ENCODE assay signal across 28 cellular contexts in genomic region chr7:5270788-5271187, GRCh38.
"Had no signal": no experiment of that assay in that cellular context is flagged by ENCODE, and none has a peak within 500 bp of the region (broad histone marks: within the 10 kb centered on the region; RNA-seq: fewer than 3 reads in every experiment).

No MANE protein-coding gene starts in this region.

- H3K4me3 Mint-ChIP-seq: activated CD4-positive, alpha-beta memory T cell treated with anti-CD3 and anti-CD28 coated beads for 36 hours; activated CD4-positive, alpha-beta T cell treated with anti-CD3 and anti-CD28 coated beads for 36 hours; activated CD4-positive, alpha-beta T cell treated with anti-CD3 and anti-CD28 coated beads, Interleukin-2, amount 10 ng/mL, durations not matched to agents 7 days and 5 days; activated naive CD4-positive, alpha-beta T cell treated with anti-CD3 and anti-CD28 coated beads, Interleukin-2, amount 10 ng/mL, durations not matched to agents 7 days and 5 days; activated naive CD8-positive, alpha-beta T cell; activated naive CD8-positive, alpha-beta T cell treated with anti-CD3 and anti-CD28 coated beads, Interleukin-2, amount 50 U/mL, for 24 hours; activated T-cell treated with anti-CD3 and anti-CD28 coated beads, Interleukin-2, amount 50 U/mL, for 4 hours; activated T-helper 1 cell treated with anti-CD3 and anti-CD28 coated beads, Interleukin-12 subunit alpha, Interleukin-12 subunit beta, Interleukin-2, Interleukin-4 antibody, amounts not matched to agents 30 ng/mL and 10 ng/mL and 1 ng/mL, durations not matched to agents 14 hours and 24 hours and 36 hours had no signal

- H3K27ac Mint-ChIP-seq: activated CD4-positive, alpha-beta memory T cell treated with anti-CD3 and anti-CD28 coated beads for 36 hours; activated CD4-positive, alpha-beta T cell treated with anti-CD3 and anti-CD28 coated beads for 36 hours; activated CD4-positive, alpha-beta T cell treated with anti-CD3 and anti-CD28 coated beads, Interleukin-2, amount 10 ng/mL, durations not matched to agents 7 days and 5 days; activated naive CD4-positive, alpha-beta T cell treated with anti-CD3 and anti-CD28 coated beads, Interleukin-2, amount 10 ng/mL, durations not matched to agents 7 days and 5 days; activated naive CD8-positive, alpha-beta T cell; activated naive CD8-positive, alpha-beta T cell treated with anti-CD3 and anti-CD28 coated beads, Interleukin-2, amount 50 U/mL, for 24 hours; activated T-helper 1 cell treated with anti-CD3 and anti-CD28 coated beads, Interleukin-12 subunit alpha, Interleukin-12 subunit beta, Interleukin-2, Interleukin-4 antibody, amounts not matched to agents 30 ng/mL and 10 ng/mL and 1 ng/mL, durations not matched to agents 14 hours and 24 hours and 36 hours had no signal

- ATAC-seq: activated CD4-positive, alpha-beta T cell treated with anti-CD3 and anti-CD28 coated beads for 36 hours; activated CD4-positive, CD25-positive, alpha-beta regulatory T cell treated with anti-CD3 and anti-CD28 coated beads, Interleukin-2, amount 50 U/mL, for 24 hours; activated naive CD8-positive, alpha-beta T cell treated with anti-CD3 and anti-CD28 coated beads, Interleukin-2, amount 50 U/mL, for 24 hours; activated T-cell treated with anti-CD3 and anti-CD28 coated beads, Interleukin-2, amount 50 U/mL, for 4 hours; Right ventricle myocardium inferior had no signal

- H3K27me3 Mint-ChIP-seq: activated CD4-positive, alpha-beta memory T cell treated with anti-CD3 and anti-CD28 coated beads for 36 hours; activated naive CD8-positive, alpha-beta T cell; activated naive CD8-positive, alpha-beta T cell treated with anti-CD3 and anti-CD28 coated beads, Interleukin-2, amount 50 U/mL, for 24 hours had no signal

- DNase-seq: activated CD4-positive, alpha-beta memory T cell treated with anti-CD3 and anti-CD28 coated beads for 36 hours; activated CD4-positive, alpha-beta T cell treated with anti-CD3 and anti-CD28 coated beads for 36 hours; activated CD4-positive, alpha-beta T cell treated with anti-CD3 and anti-CD28 coated beads, Interleukin-2, amount 10 ng/mL, durations not matched to agents 7 days and 5 days; activated CD8-positive, alpha-beta memory T cell treated with anti-CD3 and anti-CD28 coated beads, Interleukin-2, amount 50 U/mL, for 4 hours; activated naive CD4-positive, alpha-beta T cell treated with anti-CD3 and anti-CD28 coated beads, Interleukin-2, amount 10 ng/mL, durations not matched to agents 7 days and 5 days; activated naive CD8-positive, alpha-beta T cell treated with anti-CD3 and anti-CD28 coated beads, Interleukin-2, amount 50 U/mL, for 24 hours; activated T-cell treated with anti-CD3 and anti-CD28 coated beads for 4 hours; activated T-cell treated with anti-CD3 and anti-CD28 coated beads, Interleukin-2, amount 50 U/mL, for 4 hours; anterior cingulate cortex; brain microvascular endothelial cell; central memory CD4-positive, alpha-beta T cell; Karpas-422; KBM-7; NCI-H1105 treated with DMSO at 0.1 percent for 48 hours; NCI-H1436; NCI-H1694; NCI-H2029; NCI-H345; NCI-H526 treated with DMSO at 0.1 percent for 48 hours; PC-9; SIG-M5; SW 1271; T-helper 1 cell; T1000 had no signal

- H3K36me3 Mint-ChIP-seq: activated CD4-positive, alpha-beta memory T cell treated with anti-CD3 and anti-CD28 coated beads for 36 hours; activated naive CD4-positive, alpha-beta T cell treated with anti-CD3 and anti-CD28 coated beads, Interleukin-2, amount 10 ng/mL, durations not matched to agents 7 days and 5 days; activated naive CD8-positive, alpha-beta T cell had no signal

- H3K4me1 Mint-ChIP-seq: activated CD4-positive, alpha-beta T cell treated with anti-CD3 and anti-CD28 coated beads for 36 hours; activated CD4-positive, alpha-beta T cell treated with anti-CD3 and anti-CD28 coated beads, Interleukin-2, amount 10 ng/mL, durations not matched to agents 7 days and 5 days; activated naive CD4-positive, alpha-beta T cell treated with anti-CD3 and anti-CD28 coated beads, Interleukin-2, amount 10 ng/mL, durations not matched to agents 7 days and 5 days; activated naive CD8-positive, alpha-beta T cell treated with anti-CD3 and anti-CD28 coated beads, Interleukin-2, amount 50 U/mL, for 24 hours had no signal

- H3K9me3 Mint-ChIP-seq: activated CD4-positive, alpha-beta memory T cell treated with anti-CD3 and anti-CD28 coated beads for 36 hours; activated CD4-positive, alpha-beta T cell treated with anti-CD3 and anti-CD28 coated beads, Interleukin-2, amount 10 ng/mL, durations not matched to agents 7 days and 5 days; activated naive CD4-positive, alpha-beta T cell treated with anti-CD3 and anti-CD28 coated beads, Interleukin-2, amount 10 ng/mL, durations not matched to agents 7 days and 5 days; activated naive CD8-positive, alpha-beta T cell treated with anti-CD3 and anti-CD28 coated beads, Interleukin-2, amount 50 U/mL, for 24 hours; activated T-cell treated with anti-CD3 and anti-CD28 coated beads, Interleukin-2, amount 50 U/mL, for 4 hours; activated T-helper 1 cell treated with anti-CD3 and anti-CD28 coated beads, Interleukin-12 subunit alpha, Interleukin-12 subunit beta, Interleukin-2, Interleukin-4 antibody, amounts not matched to agents 30 ng/mL and 10 ng/mL and 1 ng/mL, durations not matched to agents 14 hours and 24 hours and 36 hours had no signal
